35 cellular contexts compared by ENCODE assay signal in genomic region chr3:66142079-66142478, GRCh38.
"Had no signal": no experiment of that assay in that cellular context is flagged by ENCODE, and none has a peak within 500 bp of the region (broad histone marks: within the 10 kb centered on the region; RNA-seq: fewer than 3 reads in every experiment).

No MANE protein-coding gene starts in this region.

- H3K9me3 ChIP-seq: MG63 had no signal

- H3K27ac ChIP-seq: KMS-11 had no signal

- H3K4me3 ChIP-seq: MG63 had no signal

- H3K9ac ChIP-seq: KMS-11 had no signal

- H3K36me3 ChIP-seq: MG63 had no signal

- H3K27me3 ChIP-seq: MG63 had no signal

- DNase-seq: Karpas-422, Kasumi-1, KBM-7, KG1, MG63, MM.1S, MV-4-11, NCI-H1048, NCI-H1092, NCI-H1092 treated with DMSO at 0.1 percent for 48 hours, NCI-H1105, NCI-H1417, NCI-H1417 treated with DMSO at 0.1 percent for 48 hours, NCI-H1436, NCI-H1436 treated with DMSO at 0.1 percent for 48 hours, NCI-H146, NCI-H1694, NCI-H1694 treated with DMSO at 0.1 percent for 48 hours, NCI-H187, NCI-H187 treated with DMSO at 0.1 percent for 48 hours, NCI-H1930, NCI-H2029, NCI-H2029 treated with DMSO at 0.1 percent for 48 hours, NCI-H2081, NCI-H2081 treated with DMSO at 0.1 percent for 48 hours, NCI-H2107, NCI-H2171, NCI-H2171 treated with DMSO at 0.1 percent for 48 hours, NCI-H2227 treated with DMSO at 0.1 percent for 48 hours, NCI-H226, NCI-H345, NCI-H446, NCI-H446 treated with DMSO at 0.1 percent for 48 hours, NCI-H510A had no signal

- H3K4me2 ChIP-seq: KMS-11 had no signal
